Comparison of ENCODE assay signal across 8 cellular contexts in the genomic region with DNA sequence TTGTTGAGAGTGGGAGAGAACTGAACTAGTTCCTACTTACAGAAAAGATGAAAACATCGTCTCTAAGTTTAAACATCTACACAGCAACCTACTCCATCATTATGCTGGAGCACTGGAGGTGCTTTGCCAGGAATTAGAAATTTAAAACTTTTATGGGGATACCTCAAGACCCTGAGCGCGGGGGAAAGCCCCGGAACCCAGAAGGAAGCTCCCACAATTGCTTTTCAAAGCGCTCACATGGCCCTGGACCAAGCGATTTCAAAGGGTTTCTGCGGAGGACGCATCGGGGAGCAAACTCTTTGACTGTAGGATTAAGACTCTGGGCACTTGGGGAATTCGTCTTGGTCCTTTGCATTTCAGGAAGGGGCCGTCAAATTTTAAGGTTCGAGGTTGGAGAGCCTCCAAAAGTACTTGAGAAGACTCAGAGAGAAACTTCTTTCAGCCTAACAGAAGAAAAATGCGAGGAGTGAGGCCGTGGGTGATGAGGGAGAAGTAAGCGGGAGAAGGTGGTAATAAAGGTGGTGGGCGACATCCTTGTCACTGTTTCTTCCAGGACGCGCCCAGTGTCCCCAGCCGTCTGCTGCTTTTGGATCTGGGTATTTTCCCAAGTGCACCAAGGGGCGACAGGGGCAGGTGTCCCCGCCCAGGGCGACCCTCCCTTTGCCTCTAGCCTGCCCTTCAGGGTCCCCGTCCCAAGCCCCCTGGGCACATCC. TPM values are rescaled to one million over a fixed set of nuclear protein-coding genes. Genes with fewer than 3 reads are reported as not detected.
DNase-seq lines count a peak whose midpoint lies in the region; ATAC-seq and TF ChIP-seq lines count a peak whose summit lies in the region.

No MANE protein-coding gene starts in this region.

- H3K18ac ChIP-seq in neuronal stem cell (ENCODE audit: low read length), result peak overlapping the region; percentile 95

- ATAC-seq in HG03439 (IDR thresholded peaks at IDR 0.05; ENCODE audit: unreplicated experiment), result no peak

- H3K27ac Mint-ChIP-seq in IgD-negative memory B cell, result no peak overlapping the region

- H4K91ac ChIP-seq in neuronal stem cell (ENCODE audit: low read depth, low read length, poor library complexity), result no peak overlapping the region

- peak overlapping the region; percentile 28 for H2AK5ac ChIP-seq in neuronal stem cell (ENCODE audit: low read depth, low read length)

- TF ChIP-seq CTCF in brain microvascular endothelial cell (IDR thresholded peaks at IDR 0.05; ENCODE audit: low read depth, low read length, missing control alignments), result no peak

- no peaks in the 10 kb centered on the region for H3K36me3 Mint-ChIP-seq in IgD-negative memory B cell

- peak overlapping the region in 6 of 11 experiments; percentile 30 to 71 (median 53); a peak in 13 of 22 replicates for H3K27ac ChIP-seq in BLaER1 treated with 17β-estradiol and CSF1 and Interleukin-3, amounts not matched to agents 10 nM and 100 nM
- H3K27ac ChIP-seq in duodenal mucosa (ENCODE audit: low read depth, low read length), result no peak overlapping the region
- no peak overlapping the region for H3K27ac ChIP-seq in neuronal stem cell (replicated peaks; ENCODE audit: low read length)
- no peak overlapping the region for H3K27ac ChIP-seq in brain microvascular endothelial cell

- peak overlapping the region; percentile 8 to 76 (median 65) for H3K4me3 Mint-ChIP-seq in IgD-negative memory B cell

- peaks cover 37% of the 10 kb centered on the region for H3K27me3 Mint-ChIP-seq in IgD-negative memory B cell

- no peaks in the 10 kb centered on the region for H3K36me3 ChIP-seq in BLaER1 treated with 17β-estradiol and CSF1 and Interleukin-3, amounts not matched to agents 10 nM and 100 nM
- H3K36me3 ChIP-seq in duodenal mucosa (ENCODE audit: control insufficient read depth in 1 of 2, insufficient read depth in 2 of 2, low read length in 2 of 2) (no peaks in the 10 kb centered on the region), neuronal stem cell (replicated peaks in 1 of 2; ENCODE audit: control insufficient read depth in 2 of 2, insufficient read depth in 2 of 2, low read length in 2 of 2) (no peaks in the 10 kb centered on the region), brain microvascular endothelial cell (replicated peaks) (no peaks in the 10 kb centered on the region)

- no peak overlapping the region for H2BK5ac ChIP-seq in neuronal stem cell (ENCODE audit: low read length)

- H3K9ac ChIP-seq in BLaER1 treated with 17β-estradiol and CSF1 and Interleukin-3, amounts not matched to agents 10 nM and 100 nM, result peak overlapping the region; percentile 41 to 70 (median 61); a peak in 19 of 22 replicates
- H3K9ac ChIP-seq in duodenal mucosa (ENCODE audit: low read depth in 1 of 2, low read length in 2 of 2) (no peak overlapping the region), neuronal stem cell (ENCODE audit: low read depth, low read length, poor library complexity) (peak overlapping the region; percentile 74)

- peak overlapping the region; percentile 77 for H2AFZ ChIP-seq in neuronal stem cell (ENCODE audit: low read length)

- H3K14ac ChIP-seq in neuronal stem cell (ENCODE audit: low read length), result no peak overlapping the region

- H3K4me2 ChIP-seq in BLaER1 treated with 17β-estradiol and CSF1 and Interleukin-3, amounts not matched to agents 10 nM and 100 nM, result peak overlapping the region; percentile 91 to 99 (median 94)
- H3K4me2 ChIP-seq in neuronal stem cell (ENCODE audit: insufficient read depth, low read length, poor library complexity, severe bottlenecking), result peak overlapping the region; percentile 98

- peaks cover 0 to 13% (median 0%) of the 10 kb centered on the region in 11 experiments; a peak in 4 of 22 replicates for H4K20me1 ChIP-seq in BLaER1 treated with 17β-estradiol and CSF1 and Interleukin-3, amounts not matched to agents 10 nM and 100 nM

- H3K9me3 Mint-ChIP-seq in IgD-negative memory B cell, result no peaks in the 10 kb centered on the region

- peak overlapping the region; percentile 51 to 73 (median 61) for H3K4me3 ChIP-seq in BLaER1 treated with 17β-estradiol and CSF1 and Interleukin-3, amounts not matched to agents 10 nM and 100 nM
- H3K4me3 ChIP-seq in duodenal mucosa (ENCODE audit: low read depth in 1 of 2, low read length in 2 of 2) (peak overlapping the region; percentile 38 to 44), neuronal stem cell (ENCODE audit: low read length in 2 of 2) (peak overlapping the region in 1 of 2 donors; percentile 79), brain microvascular endothelial cell (ENCODE audit: low read depth, low read length) (no peak overlapping the region)

- peak overlapping the region; percentile 49 for H2BK12ac ChIP-seq in neuronal stem cell (ENCODE audit: low read length)

- peak overlapping the region; percentile 56 for H2BK15ac ChIP-seq in neuronal stem cell (ENCODE audit: low read length)

- H4K8ac ChIP-seq in neuronal stem cell (ENCODE audit: low read depth, low read length), result no peak overlapping the region

- no peak overlapping the region for H3K23ac ChIP-seq in neuronal stem cell (ENCODE audit: low read depth, low read length, poor library complexity)

- peaks cover 26 to 48% (median 34%) of the 10 kb centered on the region in 10 experiments for H3K4me1 ChIP-seq in BLaER1 treated with 17β-estradiol and CSF1 and Interleukin-3, amounts not matched to agents 10 nM and 100 nM
- H3K4me1 ChIP-seq in duodenal mucosa (ENCODE audit: control insufficient read depth in 1 of 2, insufficient read depth in 2 of 2, low read length in 2 of 2) (peaks cover 3 to 4% of the 10 kb centered on the region in 2 donors), neuronal stem cell (ENCODE audit: control insufficient read depth in 2 of 2, insufficient read depth in 1 of 2, low read depth in 1 of 2, low read length in 2 of 2) (peaks cover 2 to 9% of the 10 kb centered on the region in 2 donors)

- H3K9me3 ChIP-seq in BLaER1 treated with 17β-estradiol and CSF1 and Interleukin-3, amounts not matched to agents 10 nM and 100 nM (replicated peaks in 1 of 11), result no peaks in the 10 kb centered on the region
- H3K9me3 ChIP-seq in duodenal mucosa (ENCODE audit: control insufficient read depth in 1 of 2, low read length in 2 of 2) (no peaks in the 10 kb centered on the region), neuronal stem cell (replicated peaks in 1 of 2; ENCODE audit: control insufficient read depth in 2 of 2, insufficient read depth in 1 of 2, low read depth in 1 of 2, low read length in 2 of 2) (no peaks in the 10 kb centered on the region)

- H3K79me1 ChIP-seq in neuronal stem cell (ENCODE audit: low read depth, low read length), result no peaks in the 10 kb centered on the region

- peaks cover 4 to 16% (median 14%) of the 10 kb centered on the region in 3 donors for H3K4me1 Mint-ChIP-seq in IgD-negative memory B cell

- H3K4ac ChIP-seq in neuronal stem cell (ENCODE audit: low read length), result no peak overlapping the region

- H3K27me3 ChIP-seq in BLaER1 treated with 17β-estradiol and CSF1 and Interleukin-3, amounts not matched to agents 10 nM and 100 nM, result peaks cover 64 to 75% (median 71%) of the 10 kb centered on the region in 11 experiments
- peaks cover 48 to 63% of the 10 kb centered on the region in 2 donors for H3K27me3 ChIP-seq in duodenal mucosa (ENCODE audit: control insufficient read depth in 1 of 2, insufficient read depth in 2 of 2, low read length in 2 of 2)
- H3K27me3 ChIP-seq in neuronal stem cell (ENCODE audit: control insufficient read depth in 3 of 3, insufficient read depth in 3 of 3, low read depth in 1 of 3, low read length in 3 of 3), result peaks cover 15 to 87% (median 27%) of the 10 kb centered on the region in 3 experiments
- H3K27me3 ChIP-seq in brain microvascular endothelial cell (replicated peaks), result peaks cover 56% of the 10 kb centered on the region

- no CpG with 5 or more reads among the region's 23 CpGs for WGBS in neuronal stem cell (ENCODE audit: extremely low coverage in 2 of 2, insufficient read length in 2 of 2, insufficient replicate concordance in 1 of 2), 2 donors

- in situ Hi-C loops in brain microvascular endothelial cell (cut with HindIII; ENCODE audit: low pct_ligation_motif_present, low sequenced_read_pairs), result no loop called here

- no peak overlapping the region for H2BK120ac ChIP-seq in neuronal stem cell (ENCODE audit: low read depth, low read length)

- DNase-seq in neuronal stem cell (ENCODE audit: low spot score) (peak; percentile 27), A172 (ENCODE audit: low spot score) (no peak), head of caudate nucleus (no peak), brain microvascular endothelial cell (no peak)

- intact Hi-C loops in head of caudate nucleus (cut with DNase I), result no loop called here

RNA-seq across cellular contexts. Expression of a gene that starts 0.6 kb away (rescaled TPM):
- not detected for polyA plus RNA-seq in IgD-negative memory B cell
- 0.49 TPM for polyA plus RNA-seq in neuronal stem cell (2013, experiment 1 of 2)
- 0.26 TPM for polyA plus RNA-seq in neuronal stem cell (2013, experiment 2 of 2)
- total RNA-seq in A172 (2014; rRNA removed; shearing (Covaris generic)), result not detected in 2 replicates

RNA-seq across cellular contexts. Expression of a gene that starts 30.7 kb away (rescaled TPM):
- 0.11 TPM for polyA plus RNA-seq in IgD-negative memory B cell
- 13.0 TPM for polyA plus RNA-seq in neuronal stem cell (2013, experiment 1 of 2)
- 13.4 TPM for polyA plus RNA-seq in neuronal stem cell (2013, experiment 2 of 2)
- not detected in 2 replicates for total RNA-seq in A172 (2014; rRNA removed; shearing (Covaris generic))

RNA-seq across cellular contexts. Expression of a gene that starts 59.2 kb away (rescaled TPM):
- 1.7 TPM for polyA plus RNA-seq in IgD-negative memory B cell
- 9.8 TPM for polyA plus RNA-seq in neuronal stem cell (2013, experiment 1 of 2)
- polyA plus RNA-seq in neuronal stem cell (2013, experiment 2 of 2), result 10.8 TPM
- 0.60 and 1.6 TPM in 2 replicates for total RNA-seq in A172 (2014; rRNA removed; shearing (Covaris generic))

Comparison
In these comparisons a context has a peak if more than half of its experiments do, and no peak if none do; other contexts are left out.
1. H3K27ac ChIP-seq: peak in BLaER1 treated with 17β-estradiol and CSF1 and Interleukin-3, amounts not matched to agents 10 nM and 100 nM (6 of 11); none in duodenal mucosa (single experiment), neuronal stem cell (single experiment) and brain microvascular endothelial cell (single experiment).
2. H3K9ac ChIP-seq: peak in BLaER1 treated with 17β-estradiol and CSF1 and Interleukin-3, amounts not matched to agents 10 nM and 100 nM (11 of 11) and neuronal stem cell (single experiment); none in duodenal mucosa (0 of 2).